Comparison of ENCODE assay signal across 11 cellular contexts in genomic region chr7:55128693-55129394, GRCh38.
A peak's percentile ranks its signal among the peaks of the same experiment; 100 is the strongest.
DNase-seq lines count a peak whose midpoint lies in the region; ATAC-seq and TF ChIP-seq lines count a peak whose summit lies in the region.
"Had no signal": no experiment of that assay in that cellular context is flagged by ENCODE, and none has a peak within 500 bp of the region (broad histone marks: within the 10 kb centered on the region; RNA-seq: fewer than 3 reads in every experiment).

No MANE protein-coding gene starts in this region.

- H3K4me1 ChIP-seq in ACC112 (ENCODE audit: control insufficient read depth, insufficient read depth, low read length, unreplicated experiment) (peaks cover 95% of the 10 kb centered on the region), PC-3 (ENCODE audit: insufficient read depth, low read length) (peaks cover 85% of the 10 kb centered on the region), osteoblast (ENCODE audit: insufficient read depth, low read length) (peaks cover 87% of the 10 kb centered on the region)

- H3K4me1 Mint-ChIP-seq in activated CD4-positive, alpha-beta T cell treated with anti-CD3 and anti-CD28 coated beads for 36 hours = peaks cover 28% of the 10 kb centered on the region
- H3K4me1 Mint-ChIP-seq: naive B cell had no signal

- BruUV-seq in PC-3 (replicated peaks; lab: Mats Ljungman, UMichigan) = no TSS peak

- H3K27ac ChIP-seq in ACC112 (ENCODE audit: low read depth, low read length) (peak overlapping the region; percentile 99), PC-3 (ENCODE audit: low read length) (peak overlapping the region; percentile 99), osteoblast (ENCODE audit: low read depth, low read length) (peak overlapping the region; percentile 99)
- H3K27ac ChIP-seq: WERI-Rb-1 had no signal

- peaks cover 54% of the 10 kb centered on the region for H3K79me2 ChIP-seq in ACC112 (ENCODE audit: control insufficient read depth, insufficient read depth, low read length, unreplicated experiment)
- peaks cover 73% of the 10 kb centered on the region for H3K79me2 ChIP-seq in PC-3 (ENCODE audit: low read length)
- peaks cover 50% of the 10 kb centered on the region for H3K79me2 ChIP-seq in osteoblast (ENCODE audit: insufficient read depth, low read length)

- H3K27me3 Mint-ChIP-seq in activated CD4-positive, alpha-beta T cell treated with anti-CD3 and anti-CD28 coated beads for 36 hours = peaks cover 24% of the 10 kb centered on the region

- no peaks in the 10 kb centered on the region for H3K9me2 ChIP-seq in PC-3 (replicated peaks; ENCODE audit: low read length)

- H3K27ac Mint-ChIP-seq in activated CD4-positive, alpha-beta T cell treated with anti-CD3 and anti-CD28 coated beads for 36 hours = no peak overlapping the region
- H3K27ac Mint-ChIP-seq: activated naive CD4-positive, alpha-beta T cell treated with anti-CD3 and anti-CD28 coated beads, Interleukin-2, amount 50 U/mL, for 24 hours; naive B cell had no signal

- no peaks in the 10 kb centered on the region for H4K20me1 ChIP-seq in PC-3 (ENCODE audit: low read length)
- H4K20me1 ChIP-seq in osteoblast (ENCODE audit: insufficient read depth, low read length) = no peaks in the 10 kb centered on the region

- H3K27me3 ChIP-seq in ACC112 (ENCODE audit: insufficient read depth, low read length) (no peaks in the 10 kb centered on the region), PC-3 (ENCODE audit: low read length) (no peaks in the 10 kb centered on the region), osteoblast (ENCODE audit: insufficient read depth, low read length) (no peaks in the 10 kb centered on the region)

- POLR2A ChIA-PET in PC-3 (lab: Charles Lee; ENCODE audit: unreplicated experiment) = interaction anchor here (1.0 kb wide), 1 partner anchor 110 kb away, joined by 5 read pairs; the partner anchor contains the start of gene EGFR
- POLR2A ChIA-PET in activated CD4-positive, alpha-beta T cell treated with anti-CD3 and anti-CD28 coated beads for 36 hours (lab: Charles Lee) = interaction anchor here (0.6 kb wide), 1 partner anchor 141 kb away, joined by 3 read pairs; no protein-coding TSS in a partner anchor

- no peak overlapping the region for H2AFZ ChIP-seq in ACC112 (ENCODE audit: low read length, unreplicated experiment)
- H2AFZ ChIP-seq in PC-3 (ENCODE audit: low read length) = no peak overlapping the region
- no peak overlapping the region for H2AFZ ChIP-seq in osteoblast (ENCODE audit: low read length)

- H3K9me3 Mint-ChIP-seq in activated CD4-positive, alpha-beta T cell treated with anti-CD3 and anti-CD28 coated beads for 36 hours (ENCODE audit: low read depth) = no peaks in the 10 kb centered on the region
- H3K9me3 Mint-ChIP-seq: activated naive CD4-positive, alpha-beta T cell treated with anti-CD3 and anti-CD28 coated beads, Interleukin-2, amount 50 U/mL, for 24 hours had no signal

- TF ChIP-seq CTCF in PC-3 (conservative IDR thresholded peaks at IDR 0.05; ENCODE audit: low read depth, low read length) (no peak), osteoblast (IDR thresholded peaks at IDR 0.05; ENCODE audit: extremely low read depth, low read depth, low read length) (no peak)

- peaks cover 17% of the 10 kb centered on the region for H3F3A ChIP-seq in PC-3 (ENCODE audit: low read length, unreplicated experiment)

- H3K4me2 ChIP-seq in PC-3 (ENCODE audit: low read length) = peak overlapping the region; percentile 69
- peak overlapping the region; percentile 59 for H3K4me2 ChIP-seq in osteoblast (ENCODE audit: insufficient read depth, low read length)

- intact Hi-C loops in PC-3 (cut with micrococcal nuclease) = no loop called here
- intact Hi-C loops in posterior vena cava (cut with DNase I) = no loop called here
- intact Hi-C loops in activated CD4-positive, alpha-beta T cell treated with anti-CD3 and anti-CD28 coated beads for 36 hours (cut with DNase I, micrococcal nuclease) = no loop called here

- no peaks in the 10 kb centered on the region for H3K9me3 ChIP-seq in PC-3 (ENCODE audit: low read length)
- no peaks in the 10 kb centered on the region for H3K9me3 ChIP-seq in osteoblast (ENCODE audit: low read depth, low read length)

- DNase-seq in PC-3 (no peak), fibroblast of gingiva (ENCODE audit: low read depth) (peak; percentile 47), osteoblast (ENCODE audit: insufficient read length, low spot score, missing footprints) (no peak), posterior vena cava (ENCODE audit: low spot score) (no peak), NCI-H1694 (lab: John Stamatoyannopoulos, UW) (no peak)
- DNase-seq in activated CD4-positive, alpha-beta T cell treated with anti-CD3 and anti-CD28 coated beads for 36 hours = no peak
- no peak for DNase-seq in activated CD4-positive, alpha-beta T cell treated with anti-CD3 and anti-CD28 coated beads, Interleukin-2, amount 50 U/mL, for 48 hours
- DNase-seq: naive B cell, WERI-Rb-1 had no signal

- H3K36me3 ChIP-seq in ACC112 (ENCODE audit: insufficient read depth, low read length) (peaks cover 9% of the 10 kb centered on the region; the same call in 1 of the 2 replicates), PC-3 (ENCODE audit: low read depth, low read length) (peaks cover 9% of the 10 kb centered on the region), osteoblast (ENCODE audit: insufficient read depth, low read length) (peaks cover 4% of the 10 kb centered on the region)
- H3K36me3 ChIP-seq: WERI-Rb-1 had no signal

- CTCF ChIA-PET in PC-3 (lab: Charles Lee) = interaction anchor here (0.6 to 1.1 kb wide), 2 partner anchors 9 to 355 kb away, joined by 3 to 4 read pairs; no protein-coding TSS in a partner anchor
- CTCF ChIA-PET in activated CD4-positive, alpha-beta T cell treated with anti-CD3 and anti-CD28 coated beads for 36 hours (lab: Charles Lee) = interaction anchor here (0.7 to 0.9 kb wide), 2 partner anchors 9 to 285 kb away, joined by 3 to 5 read pairs; no protein-coding TSS in a partner anchor

- peak overlapping the region; percentile 4; the same call in 1 of the 2 replicates for H3K9ac ChIP-seq in PC-3 (ENCODE audit: low read length)

- no peak overlapping the region for H3K4me3 Mint-ChIP-seq in activated CD4-positive, alpha-beta T cell treated with anti-CD3 and anti-CD28 coated beads for 36 hours
- H3K4me3 Mint-ChIP-seq: activated naive CD4-positive, alpha-beta T cell treated with anti-CD3 and anti-CD28 coated beads, Interleukin-2, amount 50 U/mL, for 24 hours; naive B cell had no signal

- ATAC-seq in PC-3 = no peak
- no peak for ATAC-seq in activated CD4-positive, alpha-beta T cell treated with anti-CD3 and anti-CD28 coated beads for 36 hours

- H3K4me3 ChIP-seq in ACC112 (ENCODE audit: low read depth, low read length) (0 out of 2 replicates have a peak overlapping the region, but pooled peaks have one; percentile 6), PC-3 (ENCODE audit: low read length) (no peak overlapping the region), osteoblast (ENCODE audit: insufficient read depth, low read length) (peak overlapping the region; percentile 19)

- H3K36me3 Mint-ChIP-seq in activated CD4-positive, alpha-beta T cell treated with anti-CD3 and anti-CD28 coated beads for 36 hours (ENCODE audit: low read depth) = no peaks in the 10 kb centered on the region
- H3K36me3 Mint-ChIP-seq: activated naive CD4-positive, alpha-beta T cell treated with anti-CD3 and anti-CD28 coated beads, Interleukin-2, amount 50 U/mL, for 24 hours; naive B cell had no signal
